12 cellular contexts compared by ENCODE assay signal in the genomic region with DNA sequence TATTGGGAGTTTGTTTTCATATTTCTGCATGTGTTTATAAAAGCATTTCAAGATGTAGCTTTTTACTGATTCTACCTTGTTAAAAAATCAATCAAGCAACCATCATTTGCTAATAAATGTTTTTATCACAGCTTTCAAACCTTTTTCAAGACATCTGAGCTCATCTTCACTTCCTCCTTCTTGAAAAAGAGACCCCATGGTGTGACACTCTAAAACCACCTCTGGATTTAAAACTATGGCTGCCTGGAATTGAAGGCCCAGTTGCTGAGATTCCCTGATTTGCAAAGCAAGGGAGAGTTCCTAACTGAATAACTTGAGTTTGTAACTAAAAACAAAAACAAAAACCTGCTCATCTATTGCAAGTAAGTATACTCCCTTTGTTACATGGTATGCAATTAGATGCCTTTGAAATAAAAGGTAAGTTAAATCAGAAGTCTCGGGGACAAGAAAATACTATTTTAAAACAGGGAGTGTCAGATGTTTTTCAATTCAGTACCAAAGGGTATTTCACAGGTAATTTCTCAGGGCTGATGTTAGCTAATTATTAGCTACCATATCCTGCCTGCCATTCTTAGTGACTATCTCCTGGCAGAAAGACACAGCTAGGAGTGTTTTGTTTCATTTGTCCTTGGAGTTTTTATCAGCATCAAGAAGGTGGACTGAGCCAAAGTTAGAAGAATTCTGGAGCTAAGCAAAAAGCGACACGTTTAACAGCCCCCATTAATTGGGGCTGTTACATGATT.
A peak's percentile ranks its signal among the peaks of the same experiment; 100 is the strongest.
DNase-seq lines count a peak whose midpoint lies in the region; ATAC-seq, FAIRE-seq and TF ChIP-seq lines count a peak whose summit lies in the region.
"Had no signal": no experiment of that assay in that cellular context is flagged by ENCODE, and none has a peak within 500 bp of the region (broad histone marks: within the 10 kb centered on the region; RNA-seq: fewer than 3 reads in every experiment).

No MANE protein-coding gene starts in this region.

- H4K8ac ChIP-seq in H9 (replicated peaks; ENCODE audit: insufficient read length, low read depth, low read length), result no peak overlapping the region
- H4K8ac ChIP-seq in mesenchymal stem cell (ENCODE audit: low read length), result no peak overlapping the region

- no peak for TF ChIP-seq POLR2A in GM12891 (IDR thresholded peaks at IDR 0.05; ENCODE audit: low read depth, low read length)

- H3K27ac Mint-ChIP-seq in H9, result peak overlapping the region in 2 of 3 experiments; percentile 8 to 10; a peak in 2 of 7 replicates
- H3K27ac Mint-ChIP-seq: stimulated activated naive CD8-positive, alpha-beta T cell treated with anti-CD3 and anti-CD28 coated beads, Interleukin-15, Interleukin-2, amounts not matched to agents 100 ng/mL and 50 ng/mL, for 24 hours had no signal

- H3K18ac ChIP-seq in H9 (ENCODE audit: insufficient read length, low read depth, low read length) (no peak overlapping the region), mesenchymal stem cell (ENCODE audit: low read depth in 1 of 2, low read length in 2 of 2) (no peak overlapping the region)

- no peaks in the 10 kb centered on the region for H3K79me2 ChIP-seq in H9 (ENCODE audit: insufficient read depth, low read length)
- no peaks in the 10 kb centered on the region for H3K79me2 ChIP-seq in OCI-LY3 (ENCODE audit: low read length)

- no peak overlapping the region for H3K4ac ChIP-seq in H9 (ENCODE audit: low read depth, low read length)
- no peak overlapping the region for H3K4ac ChIP-seq in mesenchymal stem cell (ENCODE audit: low read depth in 1 of 2, low read length in 2 of 2)

- H3K4me2 ChIP-seq in H9 (ENCODE audit: insufficient read depth, insufficient read length, low read length), result no peak overlapping the region
- peak overlapping the region; percentile 86 for H3K4me2 ChIP-seq in OCI-LY3 (ENCODE audit: low read length)
- H3K4me2 ChIP-seq in mesenchymal stem cell (ENCODE audit: low read length, poor library complexity, severe bottlenecking), result peak overlapping the region; percentile 7

- H3K27me3 ChIP-seq in H9 (ENCODE audit: insufficient read depth, low read length) (peaks cover 9% of the 10 kb centered on the region; the same call in 1 of the 2 replicates), OCI-LY3 (ENCODE audit: low read depth, low read length) (no peaks in the 10 kb centered on the region), mesenchymal stem cell (ENCODE audit: control insufficient read depth in 1 of 2, insufficient read depth in 1 of 2, low read length in 2 of 2) (peaks cover 0 to 5% of the 10 kb centered on the region in 2 experiments)

- ATAC-seq in SK-N-SH treated with all-trans-retinoic acid at 6 μM for 48 hours, result no peak

- peaks cover 3% of the 10 kb centered on the region in 2 experiments; a peak in 1 of 5 replicates for H3K9me3 Mint-ChIP-seq in H9
- H3K9me3 Mint-ChIP-seq: neural crest cell; stimulated activated naive CD8-positive, alpha-beta T cell treated with anti-CD3 and anti-CD28 coated beads, Interleukin-15, Interleukin-2, amounts not matched to agents 100 ng/mL and 50 ng/mL, for 24 hours had no signal

- H4K5ac ChIP-seq in H9 (ENCODE audit: insufficient read length, low read depth, low read length), result no peak overlapping the region

- peaks cover 0 to 8% (median 0%) of the 10 kb centered on the region in 3 experiments; a peak in 2 of 7 replicates for H3K36me3 Mint-ChIP-seq in H9 (ENCODE audit: insufficient read depth in 1 of 3, low read depth in 3 of 3)

- H3K4me3 Mint-ChIP-seq in H9, result no peak overlapping the region
- H3K4me3 Mint-ChIP-seq: stimulated activated naive CD8-positive, alpha-beta T cell treated with anti-CD3 and anti-CD28 coated beads, Interleukin-15, Interleukin-2, amounts not matched to agents 100 ng/mL and 50 ng/mL, for 24 hours had no signal

- H2AFZ ChIP-seq in H9 (ENCODE audit: low read length) (no peak overlapping the region), OCI-LY3 (ENCODE audit: low read depth, low read length) (peak overlapping the region; percentile 28), mesenchymal stem cell (ENCODE audit: low read depth, low read length) (no peak overlapping the region)

- H4K20me1 ChIP-seq in H9 (ENCODE audit: control insufficient read depth, insufficient read depth, insufficient read length), result no peaks in the 10 kb centered on the region
- no peaks in the 10 kb centered on the region for H4K20me1 ChIP-seq in OCI-LY3 (ENCODE audit: insufficient read depth, low read length)

- H2BK12ac ChIP-seq in H9 (ENCODE audit: insufficient read length, low read depth, low read length) (no peak overlapping the region), mesenchymal stem cell (ENCODE audit: low read length in 2 of 2) (no peak overlapping the region)

- DNase-seq in GM12891 (ENCODE audit: insufficient read length, low spot score), result no peak
- no peak for DNase-seq in H9
- DNase-seq in mesenchymal stem cell, result no peak
- no peak for DNase-seq in activated gamma-delta T cell (lab: John Stamatoyannopoulos, UW)
- DNase-seq in NCI-H187 treated with DMSO at 0.1 percent for 48 hours (lab: John Stamatoyannopoulos, UW), result no peak
- no peak for DNase-seq in DMS79 (lab: John Stamatoyannopoulos, UW)
- DNase-seq: caudate nucleus, kidney had no signal

- H3K56ac ChIP-seq in H9 (ENCODE audit: insufficient read length, low read depth, low read length), result no peak overlapping the region

- H3K27ac ChIP-seq in H9 (ENCODE audit: insufficient read length, low read depth, low read length) (no peak overlapping the region), OCI-LY3 (ENCODE audit: low read length) (peak overlapping the region; percentile 97), mesenchymal stem cell (ENCODE audit: low read length, poor library complexity, severe bottlenecking) (no peak overlapping the region)

- peaks cover 31% of the 10 kb centered on the region for H3K27me3 Mint-ChIP-seq in H9 (ENCODE audit: low read depth)

- no peak overlapping the region for H2BK120ac ChIP-seq in H9 (ENCODE audit: low read depth, low read length, poor library complexity, severe bottlenecking)
- H2BK120ac ChIP-seq in mesenchymal stem cell (ENCODE audit: low read depth, low read length), result no peak overlapping the region

- H2BK15ac ChIP-seq in H9 (ENCODE audit: low read depth, low read length), result no peak overlapping the region
- no peak overlapping the region for H2BK15ac ChIP-seq in mesenchymal stem cell (ENCODE audit: low read depth, poor library complexity, severe bottlenecking)

- peak overlapping the region; percentile 65 for H3K4me3 ChIP-seq in OCI-LY3 (ENCODE audit: low read length)
- H3K4me3 ChIP-seq in mesenchymal stem cell (ENCODE audit: insufficient read depth in 1 of 2, low read depth in 1 of 2, low read length in 2 of 2), result no peak overlapping the region

- H3K4me1 ChIP-seq in H9 (ENCODE audit: insufficient read depth, low read length) (peaks cover 5% of the 10 kb centered on the region; the same call in 1 of the 2 replicates), OCI-LY3 (ENCODE audit: low read length) (peaks cover 78% of the 10 kb centered on the region), mesenchymal stem cell (ENCODE audit: control insufficient read depth, insufficient read depth, low read depth, low read length) (peaks cover 8% of the 10 kb centered on the region)

- peaks cover 13% of the 10 kb centered on the region for H3K23me2 ChIP-seq in H9 (ENCODE audit: insufficient read length, low read depth, low read length, poor library complexity, severe bottlenecking)

- no peak overlapping the region for H2AK5ac ChIP-seq in H9 (ENCODE audit: insufficient read length, low read length)
- H2AK5ac ChIP-seq in mesenchymal stem cell (ENCODE audit: low read length, severe bottlenecking), result no peak overlapping the region

- H3K9ac ChIP-seq in H9 (ENCODE audit: extremely low read depth, insufficient read length, low read length) (no peak overlapping the region), OCI-LY3 (ENCODE audit: low read length) (peak overlapping the region; percentile 83), mesenchymal stem cell (ENCODE audit: low read length) (no peak overlapping the region)

- H3K79me1 ChIP-seq in H9 (ENCODE audit: insufficient read depth, low read depth, low read length, poor library complexity, severe bottlenecking) (no peaks in the 10 kb centered on the region), mesenchymal stem cell (replicated peaks; ENCODE audit: low read length, poor library complexity, severe bottlenecking) (no peaks in the 10 kb centered on the region)

- H2BK20ac ChIP-seq in H9 (ENCODE audit: low read depth, low read length, poor library complexity, severe bottlenecking), result no peak overlapping the region

- FAIRE-seq in GM12891 (lab: Jason Lieb, UNC), result no peak
- FAIRE-seq: kidney had no signal

- H3T11ph ChIP-seq in H9 (ENCODE audit: low read length), result no peak overlapping the region

- TF ChIP-seq CTCF in H9 (conservative IDR thresholded peaks at IDR 0.05) (no peak), OCI-LY3 (IDR thresholded peaks at IDR 0.05; ENCODE audit: low read depth, low read length) (no peak)

- H3K4me1 Mint-ChIP-seq in H9, result peaks cover 37 to 49% of the 10 kb centered on the region in 2 experiments

- H4K91ac ChIP-seq in H9 (ENCODE audit: insufficient read length, low read depth, low read length) (no peak overlapping the region), mesenchymal stem cell (ENCODE audit: low read length) (no peak overlapping the region)

- H3K36me3 ChIP-seq in OCI-LY3 (replicated peaks; ENCODE audit: low read depth, low read length) (peaks cover 9% of the 10 kb centered on the region), mesenchymal stem cell (ENCODE audit: control insufficient read depth in 1 of 2, insufficient read depth in 2 of 2, low read depth in 1 of 2, low read length in 2 of 2) (no peaks in the 10 kb centered on the region)

- H2BK5ac ChIP-seq in H9 (ENCODE audit: insufficient read length, low read length) (no peak overlapping the region), mesenchymal stem cell (ENCODE audit: low read depth, low read length, poor library complexity, severe bottlenecking) (no peak overlapping the region)

- H3K14ac ChIP-seq in H9 (ENCODE audit: insufficient read depth, low read length) (no peak overlapping the region), mesenchymal stem cell (ENCODE audit: low read length in 2 of 2) (no peak overlapping the region)

- no CpG with 5 or more reads among the region's 3 CpGs for WGBS in H9 (ENCODE audit: extremely low coverage, insufficient read length, low lambda C conversion rate)
- 75% methylated on average over 3 of the region's 3 CpGs for WGBS in mesenchymal stem cell

- H3K23ac ChIP-seq in H9 (ENCODE audit: insufficient read length, low read depth, low read length), result no peak overlapping the region
- H3K23ac ChIP-seq in mesenchymal stem cell (ENCODE audit: low read length in 2 of 2), result no peak overlapping the region

- H3K9me3 ChIP-seq in H9 (ENCODE audit: control insufficient read depth, low read depth, low read length) (no peaks in the 10 kb centered on the region), OCI-LY3 (ENCODE audit: insufficient read depth, low read length) (0 out of 2 replicates have a peak, but pooled peaks cover 4% of the 10 kb centered on the region), mesenchymal stem cell (ENCODE audit: control insufficient read depth, low read length) (no peaks in the 10 kb centered on the region)

TF ChIP-seq in GM12891, 5 proteins besides CTCF, POLR2A, EP300 and RAD21 (continues in another document):
- TF ChIP-seq TAF1 (IDR thresholded peaks at IDR 0.05; ENCODE audit: low read depth, low read length), result no peak

TF ChIP-seq in SK-N-SH treated with all-trans-retinoic acid at 6 μM for 48 hours, 23 proteins besides CTCF, POLR2A, EP300 and RAD21 (continues in another document):
- no peak for TF ChIP-seq ZNF8 (CRISPR knock-in tag; IDR thresholded peaks at IDR 0.05)
